In genomic region chr15:61641645-61642044, GRCh38 we compare ENCODE assay signal across 28 cellular contexts.
"Had no signal": no experiment of that assay in that cellular context is flagged by ENCODE, and none has a peak within 500 bp of the region (broad histone marks: within the 10 kb centered on the region; RNA-seq: fewer than 3 reads in every experiment).

No MANE protein-coding gene starts in this region.

- H3K4me3 Mint-ChIP-seq: natural killer cell; nephron; neural progenitor cell; stimulated activated effector memory CD8-positive, alpha-beta T cell treated with anti-CD3 and anti-CD28 coated beads, Interleukin-12 subunit alpha, Interleukin-12 subunit beta, amount 100 ng/mL, for 72 hours; stimulated activated naive B cell treated with anti-CD40 and anti-IgM and Interleukin-4, amounts not matched to agents 10 μg/mL and 1 μg/mL and 100 μg/mL, for 72 hours; stimulated activated naive CD8-positive, alpha-beta T cell treated with anti-CD3 and anti-CD28 coated beads, Interleukin-15, Interleukin-2, amounts not matched to agents 100 ng/mL and 50 ng/mL, for 24 hours had no signal

- H3K27me3 ChIP-seq: neural progenitor cell, ovary, right lobe of liver, sigmoid colon, thyroid gland, tibial nerve, upper lobe of left lung, uterus had no signal

- H3K9me3 ChIP-seq: ovary, psoas muscle, right lobe of liver, sigmoid colon, stomach, thoracic aorta, thyroid gland, tibial nerve, upper lobe of left lung, uterus had no signal

- H3K36me3 ChIP-seq: neural progenitor cell, ovary, right lobe of liver, sigmoid colon, stomach, thoracic aorta, thyroid gland, tibial nerve, upper lobe of left lung, uterus had no signal

- H3K9ac ChIP-seq: neural progenitor cell, parathyroid adenoma had no signal

- H3K4me3 ChIP-seq: neural progenitor cell, ovary, psoas muscle, right lobe of liver, sigmoid colon, stomach, thoracic aorta, thyroid gland, tibial nerve, upper lobe of left lung, uterus had no signal

- H3K9me3 Mint-ChIP-seq: natural killer cell; nephron; neural progenitor cell; stimulated activated effector memory CD8-positive, alpha-beta T cell treated with anti-CD3 and anti-CD28 coated beads, Interleukin-12 subunit alpha, Interleukin-12 subunit beta, amount 100 ng/mL, for 72 hours; stimulated activated naive B cell treated with anti-CD40 and anti-IgM and Interleukin-4, amounts not matched to agents 10 μg/mL and 1 μg/mL and 100 μg/mL, for 72 hours; stimulated activated naive CD8-positive, alpha-beta T cell treated with anti-CD3 and anti-CD28 coated beads, Interleukin-15, Interleukin-2, amounts not matched to agents 100 ng/mL and 50 ng/mL, for 24 hours had no signal

- H2AFZ ChIP-seq: neural progenitor cell, parathyroid adenoma had no signal

- H3K36me3 Mint-ChIP-seq: natural killer cell; neural progenitor cell; stimulated activated effector memory CD8-positive, alpha-beta T cell treated with anti-CD3 and anti-CD28 coated beads, Interleukin-12 subunit alpha, Interleukin-12 subunit beta, amount 100 ng/mL, for 72 hours; stimulated activated naive B cell treated with anti-CD40 and anti-IgM and Interleukin-4, amounts not matched to agents 10 μg/mL and 1 μg/mL and 100 μg/mL, for 72 hours had no signal

- H3K4me1 Mint-ChIP-seq: natural killer cell; stimulated activated effector memory CD8-positive, alpha-beta T cell treated with anti-CD3 and anti-CD28 coated beads, Interleukin-12 subunit alpha, Interleukin-12 subunit beta, amount 100 ng/mL, for 72 hours; stimulated activated naive B cell treated with anti-CD40 and anti-IgM and Interleukin-4, amounts not matched to agents 10 μg/mL and 1 μg/mL and 100 μg/mL, for 72 hours had no signal

- H3K27ac ChIP-seq: ovary, parathyroid adenoma, psoas muscle, right lobe of liver, sigmoid colon, stomach, thoracic aorta, thyroid gland, tibial nerve, upper lobe of left lung, uterus had no signal

- H3K79me2 ChIP-seq: parathyroid adenoma had no signal

- H3K27ac Mint-ChIP-seq: natural killer cell; nephron; neural progenitor cell; progenitor cell of endocrine pancreas; stimulated activated effector memory CD8-positive, alpha-beta T cell treated with anti-CD3 and anti-CD28 coated beads, Interleukin-12 subunit alpha, Interleukin-12 subunit beta, amount 100 ng/mL, for 72 hours; stimulated activated naive B cell treated with anti-CD40 and anti-IgM and Interleukin-4, amounts not matched to agents 10 μg/mL and 1 μg/mL and 100 μg/mL, for 72 hours; stimulated activated naive CD8-positive, alpha-beta T cell treated with anti-CD3 and anti-CD28 coated beads, Interleukin-15, Interleukin-2, amounts not matched to agents 100 ng/mL and 50 ng/mL, for 24 hours had no signal

- H3K4me1 ChIP-seq: parathyroid adenoma, psoas muscle, right lobe of liver, sigmoid colon, stomach, tibial nerve, uterus had no signal

- ATAC-seq: natural killer cell; psoas muscle; right cardiac atrium; right lobe of liver; stimulated activated effector memory CD8-positive, alpha-beta T cell treated with anti-CD3 and anti-CD28 coated beads, Interleukin-12 subunit alpha, Interleukin-12 subunit beta, amount 100 ng/mL, for 72 hours; stimulated activated naive B cell treated with anti-CD40 and anti-IgM and Interleukin-4, amounts not matched to agents 10 μg/mL and 1 μg/mL and 100 μg/mL, for 72 hours had no signal

- DNase-seq: natural killer cell; occipital lobe; ovary; posterior cingulate gyrus; psoas muscle; right cardiac atrium; right lobe of liver; sigmoid colon; small intestine; stimulated activated CD4-positive, alpha-beta T cell treated with anti-CD3 and anti-CD28 coated beads, Interleukin-15, amount 100 ng/mL, for 24 hours; stimulated activated CD4-positive, alpha-beta T cell treated with anti-CD3 and anti-CD28 coated beads, Interleukin-2, amount 100 ng/mL, for 24 hours; stimulated activated CD4-positive, alpha-beta T cell treated with anti-CD3 and anti-CD28 coated beads, Interleukin-2, amount 100 ng/mL, for 48 hours; stimulated activated CD4-positive, alpha-beta T cell treated with anti-CD3 and anti-CD28 coated beads, Interleukin-4, amount 100 ng/mL, for 24 hours; stimulated activated naive B cell treated with anti-CD40 and anti-IgM and Interleukin-4, amounts not matched to agents 10 μg/mL and 1 μg/mL and 100 μg/mL, for 72 hours; stimulated activated naive CD4-positive, alpha-beta T cell treated with Interleukin-2 at 50 U/mL for 16 hours; stomach; thyroid gland; trophoblast cell; upper lobe of left lung; uterus had no signal

- FAIRE-seq: small intestine had no signal
